In the genomic region with DNA sequence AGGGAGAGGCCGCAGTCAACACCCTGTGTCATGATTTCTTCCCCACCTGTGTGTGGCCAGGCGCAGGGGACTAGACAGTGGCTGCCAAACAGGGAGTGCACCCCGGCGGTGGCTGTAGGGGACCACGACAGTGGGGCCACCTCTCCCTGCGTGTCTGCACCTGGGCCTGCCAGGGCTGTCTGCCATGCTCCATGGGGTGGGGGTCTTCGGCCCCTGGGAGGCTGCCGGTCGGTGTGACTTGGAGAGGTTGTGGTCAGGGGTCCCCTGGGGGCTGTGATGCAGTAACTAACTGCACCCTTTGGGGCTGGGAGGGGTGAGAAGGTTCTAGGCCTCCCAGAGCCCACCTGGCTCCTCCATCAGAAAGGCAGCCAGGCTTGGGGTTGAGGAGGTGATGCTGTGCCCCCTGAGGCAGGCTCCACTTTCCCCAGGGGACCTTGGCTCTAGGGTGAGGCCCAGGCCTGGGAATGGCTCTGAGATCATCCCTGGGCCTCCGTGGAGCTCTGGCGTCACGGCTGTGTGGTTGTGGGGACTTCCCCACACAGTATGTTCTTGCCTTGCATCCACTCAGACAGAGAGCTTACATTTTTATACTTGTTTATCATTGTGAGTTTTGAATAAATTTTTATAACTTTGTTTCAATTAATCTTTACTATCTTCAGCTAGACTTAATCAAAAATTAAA, we compare ENCODE assay signal across 15 cellular contexts. TPM values are rescaled to one million over a fixed set of nuclear protein-coding genes. Genes with fewer than 3 reads are reported as not detected.
DNase-seq lines count a peak whose midpoint lies in the region; ATAC-seq and TF ChIP-seq lines count a peak whose summit lies in the region.
"Not testable (repeated sequence)": the region's sequence is repeated elsewhere in the genome, so short reads cannot be mapped to it uniquely, and the experiment has no call there.
"Had no signal": no experiment of that assay in that cellular context is flagged by ENCODE, and none has a peak within 500 bp of the region (broad histone marks: within the 10 kb centered on the region; RNA-seq: fewer than 3 reads in every experiment).

No MANE protein-coding gene starts in this region.

- H3K36me3 Mint-ChIP-seq in CD8-positive, alpha-beta memory T cell; activated B cell treated with CpG ODN at 0.5 μM for 24 hours (ENCODE audit: low read depth): not testable (repeated sequence)

- POLR2A ChIA-PET in CD8-positive, alpha-beta memory T cell (lab: Charles Lee); activated B cell treated with CpG ODN at 0.5 μM for 24 hours (lab: Charles Lee): not testable (repeated sequence)

- 43 to 62% methylated on average over 3 of the region's 12 CpGs for WGBS in thyroid gland, 2 donors

- H3K4me1 Mint-ChIP-seq in CD8-positive, alpha-beta memory T cell = not testable (repeated sequence)
- peaks cover 15% of the 10 kb centered on the region for H3K4me1 Mint-ChIP-seq in activated B cell treated with CpG ODN at 0.5 μM for 24 hours

- DNase-seq in CD8-positive, alpha-beta memory T cell = peak in 1 of 5 donors; percentile 55
- peak; percentile 49 for DNase-seq in activated B cell treated with CpG ODN at 0.5 μM for 24 hours
- DNase-seq in activated effector memory CD4-positive, alpha-beta T cell treated with anti-CD3 and anti-CD28 coated beads, Interleukin-2, amount 50 U/mL, for 16 hours = peak; percentile 67
- DNase-seq in fibroblast of peridontal ligament (ENCODE audit: extremely low read depth) = peak; percentile 25
- DNase-seq in osteoblast (ENCODE audit: insufficient read length, low spot score, missing footprints) = peak; percentile 25
- peak; percentile 23 to 31 for DNase-seq in thyroid gland

- TF ChIP-seq POLR2A in thyroid gland (IDR thresholded peaks at IDR 0.05) = not testable (repeated sequence)

- not testable (repeated sequence) for H3K27ac ChIP-seq in CD8-positive, alpha-beta memory T cell (ENCODE audit: low read depth, low read length); osteoblast (ENCODE audit: low read depth, low read length); thyroid gland

- ATAC-seq in GM19043 (IDR thresholded peaks at IDR 0.05; ENCODE audit: low read depth, unreplicated experiment) (peak; percentile 44), HG03354 (IDR thresholded peaks at IDR 0.05; ENCODE audit: poor library complexity, severe bottlenecking, unreplicated experiment) (peak; percentile 44), activated B cell treated with CpG ODN at 0.5 μM for 24 hours (ENCODE audit: low read depth) (peak; percentile 76)

- H4K20me1 ChIP-seq in osteoblast (ENCODE audit: insufficient read depth, low read length) = not testable (repeated sequence)

- not testable (repeated sequence) for H2AFZ ChIP-seq in osteoblast (ENCODE audit: low read length)

- H3K4me2 ChIP-seq in osteoblast (ENCODE audit: insufficient read depth, low read length) = not testable (repeated sequence)

- H3K4me1 ChIP-seq in CD8-positive, alpha-beta memory T cell (ENCODE audit: insufficient read depth, low read length); osteoblast (ENCODE audit: insufficient read depth, low read length); thyroid gland: not testable (repeated sequence)

- H3K27me3 Mint-ChIP-seq in CD8-positive, alpha-beta memory T cell; activated B cell treated with CpG ODN at 0.5 μM for 24 hours: not testable (repeated sequence)

- H3K4me3 Mint-ChIP-seq in CD8-positive, alpha-beta memory T cell = peak overlapping the region in 4 of 7 donors; percentile 47 to 79 (median 70)
- peak overlapping the region; percentile 63 for H3K4me3 Mint-ChIP-seq in activated B cell treated with CpG ODN at 0.5 μM for 24 hours

- CTCF ChIA-PET in CD8-positive, alpha-beta memory T cell (lab: Charles Lee); activated B cell treated with CpG ODN at 0.5 μM for 24 hours (lab: Charles Lee): not testable (repeated sequence)

- H3K79me2 ChIP-seq in osteoblast (ENCODE audit: insufficient read depth, low read length) = not testable (repeated sequence)

- not testable (repeated sequence) for H3K9me3 ChIP-seq in CD8-positive, alpha-beta memory T cell (ENCODE audit: low read length); osteoblast (ENCODE audit: low read depth, low read length); thyroid gland

- not testable (repeated sequence) for TF ChIP-seq CTCF in activated B cell treated with CpG ODN at 0.5 μM for 24 hours (IDR thresholded peaks at IDR 0.05); osteoblast (IDR thresholded peaks at IDR 0.05; ENCODE audit: extremely low read depth, low read depth, low read length); thyroid gland (IDR thresholded peaks at IDR 0.05)

- H3K4me3 ChIP-seq in CD8-positive, alpha-beta memory T cell (ENCODE audit: low read length); osteoblast (ENCODE audit: insufficient read depth, low read length); thyroid gland (replicated peaks in 1 of 3): not testable (repeated sequence)

- H3K27ac Mint-ChIP-seq in CD8-positive, alpha-beta memory T cell = not testable (repeated sequence)
- H3K27ac Mint-ChIP-seq in activated B cell treated with CpG ODN at 0.5 μM for 24 hours = peak overlapping the region; percentile 46

- not testable (repeated sequence) for H3K27me3 ChIP-seq in CD8-positive, alpha-beta memory T cell (ENCODE audit: insufficient read depth, low read length, poor library complexity, severe bottlenecking); osteoblast (ENCODE audit: insufficient read depth, low read length); thyroid gland

- intact Hi-C loops in activated B cell treated with CpG ODN at 0.5 μM for 24 hours (cut with micrococcal nuclease); thyroid gland (cut with DNase I): not testable (repeated sequence)

- H3K9me3 Mint-ChIP-seq in CD8-positive, alpha-beta memory T cell; activated B cell treated with CpG ODN at 0.5 μM for 24 hours: not testable (repeated sequence)

- H3K36me3 ChIP-seq in CD8-positive, alpha-beta memory T cell (ENCODE audit: insufficient read depth, low read length); osteoblast (ENCODE audit: insufficient read depth, low read length); thyroid gland: not testable (repeated sequence)

RNA-seq across cellular contexts. Expression of a gene that starts 50.3 kb away (rescaled TPM):
- not detected for total RNA-seq in CD8-positive, alpha-beta memory T cell
- polyA plus RNA-seq in CD8-positive, alpha-beta memory T cell = not detected
- total RNA-seq in activated B cell treated with CpG ODN at 0.5 μM for 24 hours (not detected in 2 replicates), osteoblast (not detected in 2 replicates), thyroid gland (not detected)
- total RNA-seq: CD4-positive, CD25-positive, alpha-beta regulatory T cell; fibroblast of villous mesenchyme; H4; kidney; mammary epithelial cell; right lobe of liver; subcutaneous adipose tissue had no signal
- polyA plus RNA-seq: CD4-positive, CD25-positive, alpha-beta regulatory T cell; mammary epithelial cell had no signal
